Comparison of ENCODE assay signal across 21 cellular contexts in genomic region chr1:244995602-244996400, GRCh38.
DNase-seq lines count a peak whose midpoint lies in the region; ATAC-seq, FAIRE-seq and TF ChIP-seq lines count a peak whose summit lies in the region.
"Had no signal": no experiment of that assay in that cellular context is flagged by ENCODE, and none has a peak within 500 bp of the region (broad histone marks: within the 10 kb centered on the region; RNA-seq: fewer than 3 reads in every experiment).

No MANE protein-coding gene starts in this region.

- no peaks in the 10 kb centered on the region for H3K23me2 ChIP-seq in H1 (ENCODE audit: low read depth, low read length)

- peak; percentile 32 to 34 for ATAC-seq in upper lobe of left lung (ENCODE audit: low FRiP score in 2 of 2)
- no peak for ATAC-seq in naive thymus-derived CD8-positive, alpha-beta T cell
- ATAC-seq: A549 had no signal

- H4K8ac ChIP-seq in H1 (ENCODE audit: extremely low read depth, insufficient read depth, low read length): peak overlapping the region; percentile 41; the same call in 1 of the 2 replicates

- CTCF ChIA-PET in HEK293T (lab: Yijun Ruan, JAX) (no interaction called here), H1 (lab: Charles Lee; ENCODE audit: partially characterized antibody) (no interaction called here)

- no peak overlapping the region for H3K4me2 ChIP-seq in H1 (ENCODE audit: insufficient read depth in 1 of 2, low read depth in 2 of 2, low read length in 2 of 2)
- H3K4me2 ChIP-seq: A549 had no signal

- TF ChIP-seq RAD21 in H1 (IDR thresholded peaks at IDR 0.05 in 1 of 2, conservative IDR thresholded peaks at IDR 0.05 in 1 of 2; ENCODE audit: low read depth in 2 of 2, low read length in 2 of 2) (no peak), liver (IDR thresholded peaks at IDR 0.05) (peak in 1 of 2 donors; percentile 36)

- H3K36me3 ChIP-seq in H1 (ENCODE audit: control insufficient read depth in 2 of 4, insufficient read depth in 4 of 4, low read length in 3 of 4): no peaks in the 10 kb centered on the region
- no peaks in the 10 kb centered on the region for H3K36me3 ChIP-seq in liver (ENCODE audit: control insufficient read depth in 4 of 4, insufficient read depth in 3 of 4, low read depth in 1 of 4, low read length in 3 of 4)
- H3K36me3 ChIP-seq in upper lobe of left lung: no peaks in the 10 kb centered on the region

- H3K4me3 ChIP-seq in H1 (ENCODE audit: extremely low read depth in 1 of 4, insufficient read depth in 2 of 4, low read depth in 3 of 4, low read length in 4 of 4) (no peak overlapping the region), liver (ENCODE audit: low read depth in 1 of 3, low read length in 3 of 3) (no peak overlapping the region), upper lobe of left lung (no peak overlapping the region)
- H3K4me3 ChIP-seq: A549, GM23248 had no signal

- H3K27ac Mint-ChIP-seq in naive thymus-derived CD8-positive, alpha-beta T cell: no peak overlapping the region
- H3K27ac Mint-ChIP-seq: CD4-positive, alpha-beta T cell; HFFc6 had no signal

- no peak overlapping the region for H3K18ac ChIP-seq in H1 (ENCODE audit: extremely low read depth, low read length)

- H4K5ac ChIP-seq in H1 (ENCODE audit: insufficient read length, low read depth, low read length): no peak overlapping the region

- FAIRE-seq in H1 (lab: Jason Lieb, UNC): no peak
- FAIRE-seq: A549, G401.6, GM12891, GM19239, H54, HTR-8/SVneo had no signal

- no peak overlapping the region for H3K14ac ChIP-seq in H1 (ENCODE audit: insufficient read length)

- H2AK5ac ChIP-seq in H1 (ENCODE audit: low read depth, low read length): no peak overlapping the region

- TF ChIP-seq EP300 in H1 (IDR thresholded peaks at IDR 0.05; ENCODE audit: borderline replicate concordance in 1 of 2, low read depth in 2 of 2, low read length in 2 of 2) (no peak), upper lobe of left lung (IDR thresholded peaks at IDR 0.05) (peak in 2 of 4 donors; percentile 41 to 88)

- 92% methylated on average over 11 of the region's 11 CpGs; no CpG with 5 or more reads in 1 of the 2 experiments for WGBS in H1 (ENCODE audit: extremely low coverage in 1 of 2, insufficient coverage in 1 of 2, insufficient read length in 1 of 2, insufficient replicate concordance in 2 of 2, low coverage in 1 of 2, low lambda C conversion rate in 2 of 2, missing lambda C conversion rate in 1 of 2), 2 experiments
- 82% methylated on average over 11 of the region's 11 CpGs for WGBS in liver
- WGBS in upper lobe of left lung, 2 donors: 56 to 83% methylated on average over 11 of the region's 11 CpGs

- TF ChIP-seq POLR2A in H1 (IDR thresholded peaks at IDR 0.05; ENCODE audit: control extremely low read depth in 1 of 2, low read depth in 2 of 2, low read length in 2 of 2) (no peak), upper lobe of left lung (IDR thresholded peaks at IDR 0.05) (no peak)

- H3K79me1 ChIP-seq in H1 (ENCODE audit: low read depth, low read length): no peaks in the 10 kb centered on the region

- H4K20me1 ChIP-seq in H1 (replicated peaks in 1 of 2; ENCODE audit: control insufficient read depth in 1 of 2, insufficient read depth in 2 of 2, low read length in 2 of 2): no peaks in the 10 kb centered on the region

- no peak overlapping the region for H2BK20ac ChIP-seq in H1 (ENCODE audit: low read length)

- H2BK15ac ChIP-seq in H1 (ENCODE audit: low read length): no peak overlapping the region

- H3K9ac ChIP-seq in H1 (replicated peaks in 1 of 4; ENCODE audit: extremely low read depth in 1 of 4, low read depth in 3 of 4, low read length in 3 of 4) (no peak overlapping the region), liver (ENCODE audit: low read depth in 1 of 2, low read length in 2 of 2) (no peak overlapping the region)
- H3K9ac ChIP-seq: GM23248 had no signal

- DNase-seq in HEK293T (ENCODE audit: extremely low spot score): no peak
- DNase-seq in H1 (ENCODE audit: low read depth in 1 of 2, low spot score in 2 of 2): no peak
- DNase-seq in upper lobe of left lung: peak in 1 of 2 donors; percentile 45
- DNase-seq in naive thymus-derived CD8-positive, alpha-beta T cell: no peak
- no peak for DNase-seq in midbrain (lab: John Stamatoyannopoulos, UW)
- DNase-seq in HUDEP-2 (lab: John Stamatoyannopoulos, UW; ENCODE audit: unreplicated experiment in 76 of 76): no peak
- DNase-seq: AML-193; Caco-2; CD4-positive, alpha-beta T cell; GM23248; HCEC 1CT; HFFc6 had no signal

- H3K4me1 ChIP-seq in H1 (replicated peaks in 1 of 4; ENCODE audit: control insufficient read depth in 3 of 4, insufficient read depth in 4 of 4, low read length in 3 of 4) (no peaks in the 10 kb centered on the region), liver (ENCODE audit: control insufficient read depth in 4 of 4, insufficient read depth in 4 of 4, low read length in 3 of 4) (peaks cover 0 to 8% (median 3%) of the 10 kb centered on the region in 4 donors), upper lobe of left lung (peaks cover 0 to 4% (median 0%) of the 10 kb centered on the region in 4 donors)
- H3K4me1 ChIP-seq: A549, Caco-2 had no signal

- no peak overlapping the region for H2AFZ ChIP-seq in H1 (ENCODE audit: low read length)
- H2AFZ ChIP-seq: GM23248 had no signal

- no peak overlapping the region for H3K4me3 Mint-ChIP-seq in naive thymus-derived CD8-positive, alpha-beta T cell
- H3K4me3 Mint-ChIP-seq: CD4-positive, alpha-beta T cell; HFFc6 had no signal

- H3K27me3 Mint-ChIP-seq in naive thymus-derived CD8-positive, alpha-beta T cell: peaks cover 0 to 2% (median 0%) of the 10 kb centered on the region in 5 donors
- H3K27me3 Mint-ChIP-seq: CD4-positive, alpha-beta T cell had no signal

- H3K27ac ChIP-seq in H1 (ENCODE audit: low read depth, low read length): no peak overlapping the region
- H3K27ac ChIP-seq in liver (ENCODE audit: low read depth in 1 of 2, low read length in 2 of 2): peak overlapping the region in 1 of 2 donors; percentile 35
- H3K27ac ChIP-seq in upper lobe of left lung: peak overlapping the region in 2 of 4 donors; percentile 24 to 34
- H3K27ac ChIP-seq: 22Rv1, A549, C4-2B, GM23248 had no signal

- H3K4ac ChIP-seq in H1 (replicated peaks; ENCODE audit: insufficient read length, low read depth, low read length): no peak overlapping the region

- H3K27me3 ChIP-seq in H1 (replicated peaks in 1 of 4; ENCODE audit: control insufficient read depth in 3 of 4, extremely low read depth in 1 of 4, insufficient read depth in 3 of 4, low read length in 3 of 4) (no peaks in the 10 kb centered on the region), liver (ENCODE audit: control insufficient read depth in 4 of 4, insufficient read depth in 4 of 4, low read length in 3 of 4) (no peaks in the 10 kb centered on the region), upper lobe of left lung (no peaks in the 10 kb centered on the region)

- H3K4me1 Mint-ChIP-seq in naive thymus-derived CD8-positive, alpha-beta T cell: peaks cover 0 to 3% (median 1%) of the 10 kb centered on the region in 4 donors

- no peak overlapping the region for H2BK5ac ChIP-seq in H1 (ENCODE audit: low read depth, low read length)

- POLR2A ChIA-PET in HEK293T (lab: Yijun Ruan, JAX): no interaction called here
- POLR2A ChIA-PET in H1 (lab: Charles Lee; ENCODE audit: partially characterized antibody): interaction anchor here (0.8 kb wide), 2 partner anchors 133 to 137 kb away, joined by 3 read pairs; no protein-coding TSS in a partner anchor
- POLR2A ChIA-PET in naive thymus-derived CD8-positive, alpha-beta T cell (lab: Charles Lee): no interaction called here

- H3K56ac ChIP-seq in H1 (replicated peaks; ENCODE audit: insufficient read length, low read depth, low read length): no peak overlapping the region

- no peak overlapping the region for H2BK120ac ChIP-seq in H1 (replicated peaks; ENCODE audit: low read depth, low read length)

- no peak overlapping the region for H2BK12ac ChIP-seq in H1 (ENCODE audit: low read depth, low read length)

- no peak for TF ChIP-seq CTCF in H1 (IDR thresholded peaks at IDR 0.05; ENCODE audit: control extremely low read depth in 1 of 3, insufficient read depth in 1 of 3, low read depth in 1 of 3, low read length in 3 of 3)
- no peak for TF ChIP-seq CTCF in liver (IDR thresholded peaks at IDR 0.05; ENCODE audit: low read depth, low read length, missing input control)
- no peak for TF ChIP-seq CTCF in upper lobe of left lung (IDR thresholded peaks at IDR 0.05)

- no peaks in the 10 kb centered on the region for H3K9me3 Mint-ChIP-seq in naive thymus-derived CD8-positive, alpha-beta T cell
- H3K9me3 Mint-ChIP-seq: CD4-positive, alpha-beta T cell had no signal

- no peak overlapping the region for H3K23ac ChIP-seq in H1 (ENCODE audit: insufficient read length)

- no peaks in the 10 kb centered on the region for H3K79me2 ChIP-seq in H1 (ENCODE audit: control insufficient read depth in 1 of 2, insufficient read depth in 2 of 2, low read length in 2 of 2)

- no peak overlapping the region for H4K91ac ChIP-seq in H1 (replicated peaks; ENCODE audit: insufficient read length, low read length)

- peaks cover 0 to 2% (median 0%) of the 10 kb centered on the region in 3 donors for H3K36me3 Mint-ChIP-seq in naive thymus-derived CD8-positive, alpha-beta T cell

- H3K9me3 ChIP-seq in H1 (ENCODE audit: insufficient read depth in 2 of 2, low read depth in 1 of 2, low read length in 1 of 2) (no peaks in the 10 kb centered on the region), liver (ENCODE audit: control insufficient read depth in 4 of 4, low read length in 3 of 4) (no peaks in the 10 kb centered on the region), upper lobe of left lung (no peaks in the 10 kb centered on the region)

TF ChIP-seq in HEK293T, 16 proteins besides CTCF, POLR2A, EP300 and RAD21:
- peak; percentile 34; the same call in 1 of the 2 replicates for TF ChIP-seq L3MBTL2 (conservative IDR thresholded peaks at IDR 0.05)
- no peak for TF ChIP-seq SUZ12 (IDR thresholded peaks at IDR 0.05)

TF ChIP-seq in liver, 16 proteins besides CTCF, POLR2A, EP300 and RAD21 (continues in another document):
- peak; percentile 15 for TF ChIP-seq TAF1 (conservative IDR thresholded peaks at IDR 0.05)
- peak; percentile 19 to 39 for TF ChIP-seq JUND (IDR thresholded peaks at IDR 0.05)

Comparison
In these comparisons a context has a peak if more than half of its experiments do, and no peak if none do; other contexts are left out.
1. ATAC-seq: peak in upper lobe of left lung (2 of 2); none in naive thymus-derived CD8-positive, alpha-beta T cell (0 of 2).